In the genomic region with DNA sequence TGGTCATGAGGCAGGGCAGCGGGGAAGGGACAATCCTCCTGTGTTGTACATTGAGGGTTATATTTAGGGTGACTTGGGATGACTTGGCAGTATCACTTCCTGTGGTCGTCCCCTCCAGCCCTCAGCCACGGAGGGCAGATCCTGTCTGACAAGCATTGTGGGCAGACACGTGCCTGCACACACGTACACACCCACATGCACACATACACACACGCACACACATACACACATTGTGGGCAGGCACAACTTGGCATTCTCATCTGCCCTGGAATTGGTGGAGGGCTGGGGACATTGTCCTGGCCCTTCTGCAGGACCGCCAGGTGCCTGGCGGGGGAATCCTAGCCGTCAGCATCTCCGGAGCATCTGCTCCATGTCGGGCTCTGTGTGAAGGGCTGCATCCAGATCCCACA, we compare ENCODE assay signal across 1 cellular context.
TF ChIP-seq lines count a peak whose summit lies in the region.

No MANE protein-coding gene starts in this region.

TF ChIP-seq in GM12878, 131 proteins besides CTCF, POLR2A, EP300 and RAD21:
- no peak for TF ChIP-seq NFIC (IDR thresholded peaks at IDR 0.05; ENCODE audit: low read depth, low read length)
- no peak for TF ChIP-seq CHD2 (IDR thresholded peaks at IDR 0.05; ENCODE audit: borderline replicate concordance, low read depth, low read length)
- TF ChIP-seq YY1 (IDR thresholded peaks at IDR 0.05; ENCODE audit: low read depth, low read length): no peak
- TF ChIP-seq NBN (IDR thresholded peaks at IDR 0.05): no peak
- peak; percentile 32 to 35; a peak in 2 of 4 replicates for TF ChIP-seq IKZF2 (IDR thresholded peaks at IDR 0.05)
- TF ChIP-seq RUNX3 (IDR thresholded peaks at IDR 0.05; ENCODE audit: low read length): peak; percentile 35
- TF ChIP-seq SPI1 (IDR thresholded peaks at IDR 0.05; ENCODE audit: borderline replicate concordance, insufficient read depth, low read depth, low read length): peak; percentile 41; the same call in 1 of the 2 replicates
- TF ChIP-seq IKZF1 (conservative IDR thresholded peaks at IDR 0.05): peak; percentile 58; the same call in 1 of the 2 replicates
- peak; percentile 86 to 93 for TF ChIP-seq BHLHE40 (IDR thresholded peaks at IDR 0.05; ENCODE audit: borderline replicate concordance in 1 of 2, low read depth in 2 of 2, low read length in 1 of 2)
- TF ChIP-seq, protein P1, sequence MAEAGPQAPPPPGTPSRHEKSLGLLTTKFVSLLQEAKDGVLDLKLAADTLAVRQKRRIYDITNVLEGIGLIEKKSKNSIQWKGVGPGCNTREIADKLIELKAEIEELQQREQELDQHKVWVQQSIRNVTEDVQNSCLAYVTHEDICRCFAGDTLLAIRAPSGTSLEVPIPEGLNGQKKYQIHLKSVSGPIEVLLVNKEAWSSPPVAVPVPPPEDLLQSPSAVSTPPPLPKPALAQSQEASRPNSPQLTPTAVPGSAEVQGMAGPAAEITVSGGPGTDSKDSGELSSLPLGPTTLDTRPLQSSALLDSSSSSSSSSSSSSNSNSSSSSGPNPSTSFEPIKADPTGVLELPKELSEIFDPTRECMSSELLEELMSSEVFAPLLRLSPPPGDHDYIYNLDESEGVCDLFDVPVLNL (IDR thresholded peaks at IDR 0.05; ENCODE audit: low read depth, low read length): no peak
